In genomic region chr17:67125924-67126323, GRCh38 we compare ENCODE assay signal across 1 cellular context.
TF ChIP-seq lines count a peak whose summit lies in the region.

No MANE protein-coding gene starts in this region.

TF ChIP-seq in GM23338, 12 proteins besides CTCF, POLR2A, EP300 and RAD21 (continued from another document):
- TF ChIP-seq, protein P1, sequence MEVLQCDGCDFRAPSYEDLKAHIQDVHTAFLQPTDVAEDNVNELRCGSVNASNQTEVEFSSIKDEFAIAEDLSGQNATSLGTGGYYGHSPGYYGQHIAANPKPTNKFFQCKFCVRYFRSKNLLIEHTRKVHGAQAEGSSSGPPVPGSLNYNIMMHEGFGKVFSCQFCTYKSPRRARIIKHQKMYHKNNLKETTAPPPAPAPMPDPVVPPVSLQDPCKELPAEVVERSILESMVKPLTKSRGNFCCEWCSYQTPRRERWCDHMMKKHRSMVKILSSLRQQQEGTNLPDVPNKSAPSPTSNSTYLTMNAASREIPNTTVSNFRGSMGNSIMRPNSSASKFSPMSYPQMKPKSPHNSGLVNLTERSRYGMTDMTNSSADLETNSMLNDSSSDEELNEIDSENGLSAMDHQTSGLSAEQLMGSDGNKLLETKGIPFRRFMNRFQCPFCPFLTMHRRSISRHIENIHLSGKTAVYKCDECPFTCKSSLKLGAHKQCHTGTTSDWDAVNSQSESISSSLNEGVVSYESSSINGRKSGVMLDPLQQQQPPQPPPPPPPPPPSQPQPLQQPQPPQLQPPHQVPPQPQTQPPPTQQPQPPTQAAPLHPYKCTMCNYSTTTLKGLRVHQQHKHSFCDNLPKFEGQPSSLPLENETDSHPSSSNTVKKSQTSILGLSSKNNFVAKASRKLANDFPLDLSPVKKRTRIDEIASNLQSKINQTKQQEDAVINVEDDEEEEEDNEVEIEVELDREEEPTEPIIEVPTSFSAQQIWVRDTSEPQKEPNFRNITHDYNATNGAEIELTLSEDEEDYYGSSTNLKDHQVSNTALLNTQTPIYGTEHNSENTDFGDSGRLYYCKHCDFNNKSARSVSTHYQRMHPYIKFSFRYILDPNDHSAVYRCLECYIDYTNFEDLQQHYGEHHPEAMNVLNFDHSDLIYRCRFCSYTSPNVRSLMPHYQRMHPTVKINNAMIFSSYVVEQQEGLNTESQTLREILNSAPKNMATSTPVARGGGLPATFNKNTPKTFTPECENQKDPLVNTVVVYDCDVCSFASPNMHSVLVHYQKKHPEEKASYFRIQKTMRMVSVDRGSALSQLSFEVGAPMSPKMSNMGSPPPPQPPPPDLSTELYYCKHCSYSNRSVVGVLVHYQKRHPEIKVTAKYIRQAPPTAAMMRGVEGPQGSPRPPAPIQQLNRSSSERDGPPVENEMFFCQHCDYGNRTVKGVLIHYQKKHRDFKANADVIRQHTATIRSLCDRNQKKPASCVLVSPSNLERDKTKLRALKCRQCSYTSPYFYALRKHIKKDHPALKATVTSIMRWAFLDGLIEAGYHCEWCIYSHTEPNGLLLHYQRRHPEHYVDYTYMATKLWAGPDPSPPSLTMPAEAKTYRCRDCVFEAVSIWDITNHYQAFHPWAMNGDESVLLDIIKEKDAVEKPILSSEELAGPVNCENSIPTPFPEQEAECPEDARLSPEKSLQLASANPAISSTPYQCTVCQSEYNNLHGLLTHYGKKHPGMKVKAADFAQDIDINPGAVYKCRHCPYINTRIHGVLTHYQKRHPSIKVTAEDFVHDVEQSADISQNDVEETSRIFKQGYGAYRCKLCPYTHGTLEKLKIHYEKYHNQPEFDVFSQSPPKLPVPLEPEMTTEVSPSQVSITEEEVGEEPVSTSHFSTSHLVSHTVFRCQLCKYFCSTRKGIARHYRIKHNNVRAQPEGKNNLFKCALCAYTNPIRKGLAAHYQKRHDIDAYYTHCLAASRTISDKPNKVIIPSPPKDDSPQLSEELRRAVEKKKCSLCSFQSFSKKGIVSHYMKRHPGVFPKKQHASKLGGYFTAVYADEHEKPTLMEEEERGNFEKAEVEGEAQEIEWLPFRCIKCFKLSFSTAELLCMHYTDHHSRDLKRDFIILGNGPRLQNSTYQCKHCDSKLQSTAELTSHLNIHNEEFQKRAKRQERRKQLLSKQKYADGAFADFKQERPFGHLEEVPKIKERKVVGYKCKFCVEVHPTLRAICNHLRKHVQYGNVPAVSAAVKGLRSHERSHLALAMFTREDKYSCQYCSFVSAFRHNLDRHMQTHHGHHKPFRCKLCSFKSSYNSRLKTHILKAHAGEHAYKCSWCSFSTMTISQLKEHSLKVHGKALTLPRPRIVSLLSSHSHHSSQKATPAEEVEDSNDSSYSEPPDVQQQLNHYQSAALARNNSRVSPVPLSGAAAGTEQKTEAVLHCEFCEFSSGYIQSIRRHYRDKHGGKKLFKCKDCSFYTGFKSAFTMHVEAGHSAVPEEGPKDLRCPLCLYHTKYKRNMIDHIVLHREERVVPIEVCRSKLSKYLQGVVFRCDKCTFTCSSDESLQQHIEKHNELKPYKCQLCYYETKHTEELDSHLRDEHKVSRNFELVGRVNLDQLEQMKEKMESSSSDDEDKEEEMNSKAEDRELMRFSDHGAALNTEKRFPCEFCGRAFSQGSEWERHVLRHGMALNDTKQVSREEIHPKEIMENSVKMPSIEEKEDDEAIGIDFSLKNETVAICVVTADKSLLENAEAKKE (CRISPR knock-in tag; IDR thresholded peaks at IDR 0.05) = no peak
- TF ChIP-seq NANOG (IDR thresholded peaks at IDR 0.05; ENCODE audit: borderline replicate concordance) (no peak), STAT1 (IDR thresholded peaks at IDR 0.05; ENCODE audit: unreplicated experiment) (no peak), ZNF114 (CRISPR knock-in tag; IDR thresholded peaks at IDR 0.05) (no peak), CREB1 (CRISPR knock-in tag; IDR thresholded peaks at IDR 0.05; ENCODE audit: low read depth) (no peak), EZH2phosphoT487 (IDR thresholded peaks at IDR 0.05; ENCODE audit: unreplicated experiment) (no peak)
